In the genomic region with DNA sequence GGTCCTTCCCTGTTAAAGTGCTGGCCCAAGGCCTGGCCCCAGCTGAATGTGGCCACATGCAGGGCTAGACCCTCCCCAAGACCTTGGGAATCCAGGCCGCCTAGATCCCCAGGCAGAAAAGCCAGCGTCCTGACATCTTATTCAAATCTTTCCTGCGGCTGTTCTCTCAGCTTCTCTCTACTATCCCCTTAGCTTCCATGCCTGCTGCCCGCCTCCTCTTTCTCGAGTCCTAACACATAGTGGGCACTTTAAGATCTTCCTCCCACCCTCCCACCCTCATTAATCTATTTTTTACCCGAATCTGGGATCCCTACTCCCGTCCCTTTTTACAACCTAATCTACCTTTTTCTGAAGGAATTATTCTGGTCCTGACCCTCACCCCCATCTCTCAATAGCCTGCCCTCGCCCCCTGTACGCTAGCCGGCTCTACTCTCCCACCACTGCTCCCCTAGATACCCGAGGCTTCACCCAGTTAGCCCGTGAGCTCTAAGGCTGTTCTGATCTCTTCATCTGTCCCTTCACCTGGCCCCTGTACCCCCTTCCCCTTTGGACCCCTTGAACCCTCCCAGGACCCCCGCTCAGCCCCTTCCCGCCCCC, we compare ENCODE assay signal across 8 cellular contexts. TPM values are rescaled to one million over a fixed set of nuclear protein-coding genes. Genes with fewer than 3 reads are reported as not detected.
DNase-seq lines count a peak whose midpoint lies in the region; ATAC-seq and TF ChIP-seq lines count a peak whose summit lies in the region.

Gene CCHCR1, minus strand, starts transcription at position 260 of the 597 bp plus-strand sequence. Its CDS starts 202 bp downstream, at position 58.

- H3K4me3 Mint-ChIP-seq in Calu3 (ENCODE audit: low read depth, unreplicated experiment) = peak within 1 kb of the TSS; percentile 99
- peak within 1 kb of the TSS; percentile 92 for H3K4me3 Mint-ChIP-seq in memory B cell

- H3K18ac ChIP-seq in IMR-90 (ENCODE audit: low read depth, low read length) = peak within 1 kb of the TSS; percentile 13

- H3K9me3 Mint-ChIP-seq in Calu3 (ENCODE audit: low read depth, unreplicated experiment) (no peaks in the 10 kb centered on the region), memory B cell (no peaks in the 10 kb centered on the region)

- H3K36me3 Mint-ChIP-seq in Calu3 (ENCODE audit: insufficient read depth, unreplicated experiment) (peaks cover 73% of the 10 kb centered on the region), memory B cell (peaks cover 12% of the 10 kb centered on the region)

- peak within 1 kb of the TSS; percentile 86 for H2AK5ac ChIP-seq in IMR-90 (ENCODE audit: low read depth, low read length)

- dilution Hi-C loops in IMR-90 (cut with HindIII; ENCODE audit: low sequenced_read_pairs, unreplicated experiment) = no loop called here

- no peaks in the 10 kb centered on the region for H3K27me3 Mint-ChIP-seq in Calu3 (ENCODE audit: unreplicated experiment)
- no peaks in the 10 kb centered on the region for H3K27me3 Mint-ChIP-seq in memory B cell

- H3K27ac Mint-ChIP-seq in Calu3 (ENCODE audit: unreplicated experiment) (peak within 1 kb of the TSS; percentile 91), memory B cell (peak within 1 kb of the TSS; percentile 83)

- H3K4me1 ChIP-seq in IMR-90 (ENCODE audit: control insufficient read depth, insufficient read depth, low read length) (peaks cover 10% of the 10 kb centered on the region), upper lobe of right lung (peaks cover 11% of the 10 kb centered on the region)

- H3K36me3 ChIP-seq in IMR-90 (ENCODE audit: control insufficient read depth, insufficient read depth, low read length) = peaks cover 7% of the 10 kb centered on the region; the same call in 1 of the 2 replicates
- no peaks in the 10 kb centered on the region for H3K36me3 ChIP-seq in upper lobe of right lung

- peaks cover 14 to 52% of the 10 kb centered on the region in 2 experiments for H3K79me1 ChIP-seq in IMR-90 (ENCODE audit: low read depth in 1 of 2, low read length in 2 of 2)

- peaks cover 19% of the 10 kb centered on the region for H3K9me1 ChIP-seq in IMR-90 (ENCODE audit: insufficient read depth, low read length)

- no peak within 1 kb of the TSS; the same call in 2 of the 3 replicates for H2BK15ac ChIP-seq in IMR-90 (ENCODE audit: low read depth, low read length)

- H2BK20ac ChIP-seq in IMR-90 (ENCODE audit: low read depth, low read length) = no peak within 1 kb of the TSS

- H3K9me3 ChIP-seq in IMR-90 (ENCODE audit: control insufficient read depth, insufficient read depth, low read length) = no peaks in the 10 kb centered on the region
- no peaks in the 10 kb centered on the region for H3K9me3 ChIP-seq in upper lobe of right lung

- peak within 1 kb of the TSS; percentile 70 for H3K56ac ChIP-seq in IMR-90 (ENCODE audit: extremely low read depth, insufficient read depth, low read length)

- no peak for TF ChIP-seq RAD21 in IMR-90 (IDR thresholded peaks at IDR 0.05; ENCODE audit: low read length)

- WGBS in IMR-90 (ENCODE audit: extremely low coverage in 2 of 2, insufficient read length in 1 of 2), 2 experiments = 0% methylated on average over 3 of the region's 14 CpGs; no CpG with 5 or more reads in 1 of the 2 experiments

- H4K91ac ChIP-seq in IMR-90 (ENCODE audit: insufficient read depth, low read depth, low read length) = peak within 1 kb of the TSS; percentile 44; the same call in 1 of the 2 replicates

- peak within 1 kb of the TSS; percentile 97 for H2AFZ ChIP-seq in IMR-90 (replicated peaks; ENCODE audit: low read length, poor library complexity)

- peak within 1 kb of the TSS; percentile 40 for H4K5ac ChIP-seq in IMR-90 (ENCODE audit: low read depth, low read length)

- peak within 1 kb of the TSS; percentile 76 for H3K4ac ChIP-seq in IMR-90 (ENCODE audit: low read depth, low read length)

- DNase-seq in Calu3 (no peak), IMR-90 (no peak), choroid plexus epithelial cell (ENCODE audit: low read depth) (no peak), memory B cell (ENCODE audit: low spot score in 2 of 2) (no peak), upper lobe of right lung (no peak), GM13977 (ENCODE audit: low spot score) (no peak), NCI-H1694 treated with DMSO at 0.1 percent for 48 hours (lab: John Stamatoyannopoulos, UW) (no peak)

- peak within 1 kb of the TSS; percentile 68 for H3K9ac ChIP-seq in IMR-90 (ENCODE audit: low read depth, low read length)

- H3K4me3 ChIP-seq in IMR-90 (ENCODE audit: insufficient read depth, low read depth, low read length) = peak within 1 kb of the TSS; percentile 69
- H3K4me3 ChIP-seq in choroid plexus epithelial cell (ENCODE audit: low read depth, low read length) = peak within 1 kb of the TSS; percentile 76
- peak within 1 kb of the TSS; percentile 70 for H3K4me3 ChIP-seq in upper lobe of right lung

- H3K4me1 Mint-ChIP-seq in Calu3 (ENCODE audit: low read depth, unreplicated experiment) (peaks cover 46% of the 10 kb centered on the region), memory B cell (peaks cover 13% of the 10 kb centered on the region)

- H3K27ac ChIP-seq in IMR-90 (ENCODE audit: insufficient read depth, low read length) = peak within 1 kb of the TSS; percentile 86
- H3K27ac ChIP-seq in upper lobe of right lung = peak within 1 kb of the TSS; percentile 47

- H2BK5ac ChIP-seq in IMR-90 (ENCODE audit: low read depth, low read length, poor library complexity, severe bottlenecking) = peak within 1 kb of the TSS; percentile 43

- TF ChIP-seq CTCF in Calu3 (IDR thresholded peaks at IDR 0.05; ENCODE audit: unreplicated experiment) (no peak), IMR-90 (conservative IDR thresholded peaks at IDR 0.05; ENCODE audit: low read depth, low read length) (no peak), choroid plexus epithelial cell (conservative IDR thresholded peaks at IDR 0.05; ENCODE audit: low read depth, low read length) (no peak), upper lobe of right lung (IDR thresholded peaks at IDR 0.05) (no peak), GM13977 (IDR thresholded peaks at IDR 0.05; ENCODE audit: extremely low read depth, insufficient read depth, missing control alignments) (no peak)

- H4K20me1 ChIP-seq in IMR-90 (ENCODE audit: insufficient read depth, low read length) = no peaks in the 10 kb centered on the region; the same call in 1 of the 2 replicates

- no TSS peak for BruUV-seq in Calu3 (replicated peaks; lab: Mats Ljungman, UMichigan)
- no TSS peak for BruUV-seq in IMR-90 (replicated peaks; lab: Mats Ljungman, UMichigan)

- intact Hi-C loops in Calu3 (cut with micrococcal nuclease; ENCODE audit: unreplicated experiment) (loop anchor here (2.0 kb wide), 1 partner anchor 21 kb away; no protein-coding TSS in a partner anchor), IMR-90 (cut with micrococcal nuclease) (no loop called here), upper lobe of right lung (cut with DNase I) (no loop called here)

- H3K4me2 ChIP-seq in IMR-90 (ENCODE audit: low read depth, low read length) = peak within 1 kb of the TSS; percentile 77

- H2BK120ac ChIP-seq in IMR-90 (ENCODE audit: low read depth, low read length) = no peak within 1 kb of the TSS

- peak within 1 kb of the TSS; percentile 79 for H3K14ac ChIP-seq in IMR-90 (replicated peaks; ENCODE audit: low read depth, low read length)

- H4K8ac ChIP-seq in IMR-90 (ENCODE audit: low read depth in 2 of 2, low read length in 2 of 2) = peak within 1 kb of the TSS; percentile 87 to 88

- H2AK9ac ChIP-seq in IMR-90 (replicated peaks; ENCODE audit: low read depth, low read length, poor library complexity) = peak within 1 kb of the TSS; percentile 73

- POLR2A ChIA-PET in IMR-90 (lab: Charles Lee; ENCODE audit: unreplicated experiment) = no interaction called here

- TF ChIP-seq POLR2A in IMR-90 (IDR thresholded peaks at IDR 0.05; ENCODE audit: low read depth, low read length) = no peak

- CTCF ChIA-PET in Calu3 (lab: Charles Lee) (interaction anchor here (1.2 to 2.5 kb wide), 11 partner anchors 8 to 209 kb away, joined by 3 to 11 read pairs (median 7); partner anchors contain the start of gene POU5F1), IMR-90 (lab: Yijun Ruan, JAX) (no interaction called here)

- H3K23ac ChIP-seq in IMR-90 (ENCODE audit: low read depth, low read length) = peak within 1 kb of the TSS; percentile 88

- in situ Hi-C loops in IMR-90 (cut with MboI; ENCODE audit: low sequenced_read_pairs) = no loop called here
- in situ Hi-C loops in GM13977 (cut with MboI; ENCODE audit: low pct_unique_long_range_greater_than_20kb, low sequenced_read_pairs, unreplicated experiment) = no loop called here

- H3K27me3 ChIP-seq in IMR-90 (ENCODE audit: control insufficient read depth, insufficient read depth, low read length) (no peaks in the 10 kb centered on the region), upper lobe of right lung (no peaks in the 10 kb centered on the region)

- ATAC-seq in IMR-90 (ENCODE audit: low read depth) (peak; percentile 31), memory B cell (ENCODE audit: low read depth) (peak; percentile 21), upper lobe of right lung (no peak), GM18858 (IDR thresholded peaks at IDR 0.05; ENCODE audit: unreplicated experiment) (no peak)

TF ChIP-seq in IMR-90, 13 proteins besides CTCF, POLR2A, EP300 and RAD21:
- TF ChIP-seq MAFK (IDR thresholded peaks at IDR 0.05; ENCODE audit: low read depth, low read length) (no peak), CHD1 (IDR thresholded peaks at IDR 0.05; ENCODE audit: low read depth, low read length) (no peak), MXI1 (IDR thresholded peaks at IDR 0.05; ENCODE audit: borderline replicate concordance, low read depth, low read length) (no peak), FOS (IDR thresholded peaks at IDR 0.05; ENCODE audit: low read depth, low read length) (no peak), RFX5 (IDR thresholded peaks at IDR 0.05; ENCODE audit: low read depth, low read length) (no peak), CEBPB (IDR thresholded peaks at IDR 0.05; ENCODE audit: low read depth, low read length) (no peak), MAZ (IDR thresholded peaks at IDR 0.05; ENCODE audit: borderline replicate concordance, low read depth, low read length) (no peak), SMC3 (IDR thresholded peaks at IDR 0.05; ENCODE audit: low read depth, low read length) (no peak)
- TF ChIP-seq, protein P1, sequence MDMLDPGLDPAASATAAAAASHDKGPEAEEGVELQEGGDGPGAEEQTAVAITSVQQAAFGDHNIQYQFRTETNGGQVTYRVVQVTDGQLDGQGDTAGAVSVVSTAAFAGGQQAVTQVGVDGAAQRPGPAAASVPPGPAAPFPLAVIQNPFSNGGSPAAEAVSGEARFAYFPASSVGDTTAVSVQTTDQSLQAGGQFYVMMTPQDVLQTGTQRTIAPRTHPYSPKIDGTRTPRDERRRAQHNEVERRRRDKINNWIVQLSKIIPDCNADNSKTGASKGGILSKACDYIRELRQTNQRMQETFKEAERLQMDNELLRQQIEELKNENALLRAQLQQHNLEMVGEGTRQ (IDR thresholded peaks at IDR 0.05; ENCODE audit: low read depth, low read length) = no peak

RNA-seq across cellular contexts. Expression of gene CCHCR1, which starts in this region (rescaled TPM):
- total RNA-seq in Calu3 (2022) = 95.2 and 105 TPM in 2 replicates
- 16.1 and 22.0 TPM in 2 replicates for total RNA-seq in IMR-90 (2012; rRNA removed)
- polyA plus RNA-seq in IMR-90 (2012; rRNA removed) = 13.1 and 14.2 TPM in 2 replicates
- 7.8 and 11.6 TPM in 2 replicates for polyA plus RNA-seq in IMR-90 (2012; cell fraction: cytosol; rRNA removed)
- polyA plus RNA-seq in IMR-90 (2012; cell fraction: nucleus; rRNA removed; ENCODE audit: low replicate concordance) = 45.9 and 57.1 TPM in 2 replicates
- 12.5 TPM for total RNA-seq in upper lobe of right lung

Comparison
In these comparisons a context has a peak if more than half of its experiments do, and no peak if none do; other contexts are left out.
1. ATAC-seq: peak in IMR-90 (single experiment) and memory B cell (single experiment); none in upper lobe of right lung (single experiment) and GM18858 (single experiment).
2. Peak in every context shown above with its lines, with median percentiles within 50 percentile points of each other: H3K4me3 ChIP-seq.